21 cellular contexts compared by ENCODE assay signal in the genomic region with DNA sequence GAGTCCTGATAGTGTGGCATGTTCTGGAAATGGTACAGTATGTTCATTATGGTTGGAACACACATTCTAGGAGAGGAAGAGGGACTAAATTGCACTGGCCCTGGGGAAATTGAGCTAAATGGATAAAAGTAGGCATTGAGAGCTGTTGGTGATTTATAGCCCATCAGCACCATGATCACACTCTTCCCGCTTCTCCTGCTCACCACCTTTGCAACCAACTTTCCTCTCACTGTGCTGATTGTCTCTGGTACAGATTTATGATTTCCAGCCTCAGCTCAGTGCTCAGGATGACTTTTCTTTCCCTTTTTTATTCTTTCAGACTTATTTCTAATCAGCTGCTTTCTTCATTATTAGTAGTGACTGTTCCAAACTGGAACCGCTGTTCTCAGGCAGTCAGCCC.
"Had no signal": no experiment of that assay in that cellular context is flagged by ENCODE, and none has a peak within 500 bp of the region (broad histone marks: within the 10 kb centered on the region; RNA-seq: fewer than 3 reads in every experiment).

No MANE protein-coding gene starts in this region.

- H3K27ac Mint-ChIP-seq: endodermal cell had no signal

- FAIRE-seq: endothelial cell of umbilical vein had no signal

- H3K4me3 ChIP-seq: coronary artery, hepatocyte, mucosa of descending colon, ovary, right atrium auricular region, sigmoid colon, skin epidermis, tibial artery, upper lobe of right lung had no signal

- H3K36me3 ChIP-seq: ovary, right atrium auricular region, sigmoid colon, tibial artery, upper lobe of right lung had no signal

- H3K9me3 Mint-ChIP-seq: endodermal cell; naive thymus-derived CD8-positive, alpha-beta T cell; neural crest cell had no signal

- H3K9me3 ChIP-seq: mucosa of descending colon, ovary, right atrium auricular region, sigmoid colon, tibial artery, upper lobe of right lung had no signal

- H3K4me2 ChIP-seq: hepatocyte had no signal

- H2AFZ ChIP-seq: hepatocyte had no signal

- H3K4me1 ChIP-seq: right atrium auricular region had no signal

- H3K27ac ChIP-seq: coronary artery, foreskin keratinocyte, hepatocyte, ovary, right atrium auricular region, sigmoid colon, tibial artery, upper lobe of right lung had no signal

- ATAC-seq: foreskin keratinocyte; left colon; mucosa of descending colon; naive thymus-derived CD8-positive, alpha-beta T cell; stimulated activated naive CD8-positive, alpha-beta T cell treated with anti-CD3 and anti-CD28 coated beads, Interleukin-15, Interleukin-2, amounts not matched to agents 100 U/mL and 50 U/mL, for 24 hours; upper lobe of right lung had no signal

- H3K4me3 Mint-ChIP-seq: endodermal cell, neural crest cell had no signal

- H3K79me2 ChIP-seq: hepatocyte had no signal

- H3K27me3 Mint-ChIP-seq: naive thymus-derived CD8-positive, alpha-beta T cell had no signal

- DNase-seq: effector CD4-positive, alpha-beta T cell; endodermal cell; erythroblast; foreskin keratinocyte; head of caudate nucleus; left colon; mucosa of descending colon; naive thymus-derived CD8-positive, alpha-beta T cell; ovary; sigmoid colon; stimulated activated CD4-positive, alpha-beta T cell treated with anti-CD3 and anti-CD28 coated beads, Interleukin-12 subunit alpha, Interleukin-12 subunit beta, amount 100 ng/mL, for 4 hours; stimulated activated CD4-positive, alpha-beta T cell treated with anti-CD3 and anti-CD28 coated beads, Interleukin-2, amount 100 ng/mL, for 48 hours; stimulated activated naive CD8-positive, alpha-beta T cell treated with anti-CD3 and anti-CD28 coated beads, Interleukin-15, Interleukin-2, amounts not matched to agents 100 U/mL and 50 U/mL, for 24 hours; tibial artery; upper lobe of right lung had no signal

- H3K27me3 ChIP-seq: foreskin keratinocyte, hepatocyte, ovary, right atrium auricular region, sigmoid colon, tibial artery, upper lobe of right lung had no signal
